Comparison of ENCODE assay signal across 13 cellular contexts in genomic region chr3:102258666-102259227, GRCh38.
DNase-seq lines count a peak whose midpoint lies in the region; ATAC-seq, FAIRE-seq and TF ChIP-seq lines count a peak whose summit lies in the region.
"Had no signal": no experiment of that assay in that cellular context is flagged by ENCODE, and none has a peak within 500 bp of the region (broad histone marks: within the 10 kb centered on the region; RNA-seq: fewer than 3 reads in every experiment).

No MANE protein-coding gene starts in this region.

- H3K4me3 Mint-ChIP-seq in natural killer cell: no peak overlapping the region
- H3K4me3 Mint-ChIP-seq: activated CD4-positive, alpha-beta T cell treated with anti-CD3 and anti-CD28 coated beads for 36 hours; activated T-cell treated with anti-CD3 and anti-CD28 coated beads, Interleukin-2, amount 50 U/mL, for 72 hours; endodermal cell had no signal

- H3K4me1 Mint-ChIP-seq in natural killer cell: no peaks in the 10 kb centered on the region
- H3K4me1 Mint-ChIP-seq: activated CD4-positive, alpha-beta T cell treated with anti-CD3 and anti-CD28 coated beads for 36 hours had no signal

- H3K36me3 Mint-ChIP-seq in natural killer cell: no peaks in the 10 kb centered on the region

- intact Hi-C loops in left colon (cut with DNase I, micrococcal nuclease): no loop called here
- intact Hi-C loops in natural killer cell (cut with micrococcal nuclease): no loop called here

- ATAC-seq in GM21529 (IDR thresholded peaks at IDR 0.05; ENCODE audit: unreplicated experiment) (peak; percentile 92), HG03159 (IDR thresholded peaks at IDR 0.05; ENCODE audit: unreplicated experiment) (peak; percentile 93), left colon (no peak), natural killer cell (no peak), GM19397 (IDR thresholded peaks at IDR 0.05; ENCODE audit: unreplicated experiment) (no peak)
- ATAC-seq: activated CD4-positive, alpha-beta T cell treated with anti-CD3 and anti-CD28 coated beads for 36 hours; activated T-cell treated with anti-CD3 and anti-CD28 coated beads, Interleukin-2, amount 50 U/mL, for 72 hours; heart left ventricle had no signal

- TF ChIP-seq CTCF in bronchial epithelial cell (IDR thresholded peaks at IDR 0.05; ENCODE audit: insufficient read depth, low read length, severe bottlenecking) (no peak), natural killer cell (IDR thresholded peaks at IDR 0.05) (no peak)

- H3K27me3 Mint-ChIP-seq in natural killer cell (ENCODE audit: low read depth in 2 of 2): peaks cover 0 to 3% of the 10 kb centered on the region in 2 donors

- no peak overlapping the region for H3K4me3 ChIP-seq in bronchial epithelial cell (ENCODE audit: low read depth, low read length)
- H3K4me3 ChIP-seq: heart left ventricle had no signal

- no peaks in the 10 kb centered on the region for H3K36me3 ChIP-seq in bronchial epithelial cell (ENCODE audit: control insufficient read depth, insufficient read depth, low read length)
- H3K36me3 ChIP-seq: heart left ventricle had no signal

- no peak overlapping the region for H3K27ac Mint-ChIP-seq in natural killer cell
- H3K27ac Mint-ChIP-seq: activated CD4-positive, alpha-beta T cell treated with anti-CD3 and anti-CD28 coated beads for 36 hours; activated T-cell treated with anti-CD3 and anti-CD28 coated beads, Interleukin-2, amount 50 U/mL, for 72 hours; endodermal cell had no signal

- H3K9me3 Mint-ChIP-seq in natural killer cell: no peaks in the 10 kb centered on the region
- H3K9me3 Mint-ChIP-seq: activated T-cell treated with anti-CD3 and anti-CD28 coated beads, Interleukin-2, amount 50 U/mL, for 72 hours; endodermal cell had no signal

- H3K27me3 ChIP-seq in bronchial epithelial cell (ENCODE audit: control insufficient read depth, insufficient read depth, low read length): no peaks in the 10 kb centered on the region
- H3K27me3 ChIP-seq: heart left ventricle had no signal

- FAIRE-seq in GM18507 (lab: Jason Lieb, UNC) (peak; percentile 21), bronchial epithelial cell (lab: Jason Lieb, UNC) (no peak)

- DNase-seq in GM18507 (ENCODE audit: extremely low spot score, insufficient read length, low read depth): no peak
- DNase-seq in bronchial epithelial cell (ENCODE audit: low read depth): peak; percentile 3
- DNase-seq in amniotic stem cell (lab: John Stamatoyannopoulos, UW): no peak
- DNase-seq in left colon: no peak
- no peak for DNase-seq in natural killer cell
- DNase-seq: activated CD4-positive, alpha-beta T cell treated with anti-CD3 and anti-CD28 coated beads for 36 hours; activated T-cell treated with anti-CD3 and anti-CD28 coated beads, Interleukin-2, amount 50 U/mL, for 72 hours; endodermal cell; heart left ventricle; NCI-H146 had no signal

Comparison
In these comparisons a context has a peak if more than half of its experiments do, and no peak if none do; other contexts are left out.
1. ATAC-seq: peak in GM21529 (single experiment) and HG03159 (single experiment); none in left colon (single experiment), natural killer cell (0 of 3) and GM19397 (single experiment).